In genomic region chr17:63927464-63928171, GRCh38 we compare ENCODE assay signal across 19 cellular contexts. TPM values are rescaled to one million over a fixed set of nuclear protein-coding genes. Genes with fewer than 3 reads are reported as not detected.
DNase-seq lines count a peak whose midpoint lies in the region; ATAC-seq and TF ChIP-seq lines count a peak whose summit lies in the region.
"Had no signal": no experiment of that assay in that cellular context is flagged by ENCODE, and none has a peak within 500 bp of the region (broad histone marks: within the 10 kb centered on the region; RNA-seq: fewer than 3 reads in every experiment).

No MANE protein-coding gene starts in this region.

- peaks cover 20% of the 10 kb centered on the region for H3K4me1 ChIP-seq in lower lobe of right lung
- peaks cover 16% of the 10 kb centered on the region for H3K4me1 ChIP-seq in CD8-positive, alpha-beta T cell (ENCODE audit: insufficient read depth, low read length)
- H3K4me1 ChIP-seq: pancreas had no signal

- peaks cover 14% of the 10 kb centered on the region for H3K36me3 Mint-ChIP-seq in CD8-positive, alpha-beta T cell
- peaks cover 7% of the 10 kb centered on the region for H3K36me3 Mint-ChIP-seq in activated naive CD4-positive, alpha-beta T cell treated with anti-CD3 and anti-CD28 coated beads for 36 hours (ENCODE audit: low read depth)

- no peaks in the 10 kb centered on the region for H3K9me3 ChIP-seq in lower lobe of right lung
- H3K9me3 ChIP-seq in CD8-positive, alpha-beta T cell (ENCODE audit: low read length): no peaks in the 10 kb centered on the region
- H3K9me3 ChIP-seq: heart left ventricle, pancreas had no signal

- no peaks in the 10 kb centered on the region for H3K9me3 Mint-ChIP-seq in CD8-positive, alpha-beta T cell
- H3K9me3 Mint-ChIP-seq in activated naive CD4-positive, alpha-beta T cell treated with anti-CD3 and anti-CD28 coated beads for 36 hours: no peaks in the 10 kb centered on the region
- H3K9me3 Mint-ChIP-seq: activated T-cell treated with anti-CD3 and anti-CD28 coated beads, Interleukin-2, amount 50 U/mL, for 4 hours; CD14-positive monocyte had no signal

- no peak for TF ChIP-seq EP300 in Ishikawa (IDR thresholded peaks at IDR 0.05; ENCODE audit: borderline replicate concordance)

- POLR2A ChIA-PET in CD8-positive, alpha-beta T cell (lab: Charles Lee): interaction anchor here (1.1 to 1.8 kb wide), 2 partner anchors 8 to 79 kb away, joined by 4 to 6 read pairs; no protein-coding TSS in a partner anchor

- H3K27me3 ChIP-seq in lower lobe of right lung (ENCODE audit: low read depth): no peaks in the 10 kb centered on the region
- H3K27me3 ChIP-seq in CD8-positive, alpha-beta T cell (ENCODE audit: insufficient read depth, low read length): no peaks in the 10 kb centered on the region
- H3K27me3 ChIP-seq: heart left ventricle, pancreas had no signal

- no peak for ATAC-seq in GM18505 (IDR thresholded peaks at IDR 0.05; ENCODE audit: unreplicated experiment)
- ATAC-seq in lower lobe of right lung: no peak
- ATAC-seq in CD8-positive, alpha-beta T cell: no peak
- ATAC-seq: activated T-cell treated with anti-CD3 and anti-CD28 coated beads, Interleukin-2, amount 50 U/mL, for 4 hours; heart left ventricle; pancreas had no signal

- intact Hi-C loops in lower lobe of right lung (cut with DNase I): no loop called here
- intact Hi-C loops in CD8-positive, alpha-beta T cell (cut with DNase I, micrococcal nuclease): no loop called here
- intact Hi-C loops in activated naive CD4-positive, alpha-beta T cell treated with anti-CD3 and anti-CD28 coated beads for 36 hours (cut with micrococcal nuclease): no loop called here

- H3K27ac ChIP-seq in lower lobe of right lung: no peak overlapping the region
- no peak overlapping the region for H3K27ac ChIP-seq in CD8-positive, alpha-beta T cell (ENCODE audit: low read depth, low read length)
- H3K27ac ChIP-seq: epithelial cell of prostate, heart left ventricle, pancreas had no signal

- no peak for TF ChIP-seq CTCF in lower lobe of right lung (IDR thresholded peaks at IDR 0.05)
- TF ChIP-seq CTCF in CD8-positive, alpha-beta T cell (IDR thresholded peaks at IDR 0.05): no peak

- DNase-seq in lower lobe of right lung (peak; percentile 14), NCI-H1105 treated with DMSO at 0.1 percent for 48 hours (lab: John Stamatoyannopoulos, UW) (no peak)
- DNase-seq in CD8-positive, alpha-beta T cell: no peak
- no peak for DNase-seq in activated naive CD4-positive, alpha-beta T cell treated with anti-CD3 and anti-CD28 coated beads for 36 hours
- DNase-seq: activated CD4-positive, alpha-beta T cell treated with anti-CD3 and anti-CD28 coated beads, Interleukin-2, amount 50 U/mL, for 1 hour; activated T-cell treated with anti-CD3 and anti-CD28 coated beads, Interleukin-2, amount 50 U/mL, for 4 hours; NCI-H2029; NCI-H524 treated with DMSO at 0.1 percent for 48 hours; T-helper 9 cell had no signal

- H3K27me3 Mint-ChIP-seq in CD8-positive, alpha-beta T cell (ENCODE audit: low read depth): no peaks in the 10 kb centered on the region
- H3K27me3 Mint-ChIP-seq in activated naive CD4-positive, alpha-beta T cell treated with anti-CD3 and anti-CD28 coated beads for 36 hours (ENCODE audit: low read depth): no peaks in the 10 kb centered on the region

- no peak overlapping the region for H3K27ac Mint-ChIP-seq in CD8-positive, alpha-beta T cell
- no peak overlapping the region for H3K27ac Mint-ChIP-seq in activated naive CD4-positive, alpha-beta T cell treated with anti-CD3 and anti-CD28 coated beads for 36 hours

- no peak overlapping the region for H3K4me3 ChIP-seq in lower lobe of right lung
- H3K4me3 ChIP-seq in CD8-positive, alpha-beta T cell (ENCODE audit: low read depth, low read length): no peak overlapping the region
- H3K4me3 ChIP-seq: heart left ventricle, pancreas, smooth muscle cell had no signal

- CTCF ChIA-PET in CD8-positive, alpha-beta T cell (lab: Charles Lee): interaction anchor here (1.0 to 7.3 kb wide), 5 partner anchors 9 to 101 kb away, joined by 3 to 56 read pairs (median 4); partner anchors contain the start of gene GH1
- CTCF ChIA-PET in activated naive CD4-positive, alpha-beta T cell treated with anti-CD3 and anti-CD28 coated beads for 36 hours (lab: Charles Lee): interaction anchor here (1.1 to 5.5 kb wide), 5 partner anchors 9 to 98 kb away, joined by 3 to 50 read pairs (median 7); partner anchors contain the start of gene GH1

- H3K4me3 Mint-ChIP-seq in CD8-positive, alpha-beta T cell: no peak overlapping the region
- no peak overlapping the region for H3K4me3 Mint-ChIP-seq in activated naive CD4-positive, alpha-beta T cell treated with anti-CD3 and anti-CD28 coated beads for 36 hours
- H3K4me3 Mint-ChIP-seq: activated T-cell treated with anti-CD3 and anti-CD28 coated beads, Interleukin-2, amount 50 U/mL, for 4 hours had no signal

- TF ChIP-seq RAD21 in Ishikawa (IDR thresholded peaks at IDR 0.05; ENCODE audit: low read depth): no peak

- no peaks in the 10 kb centered on the region for H3K36me3 ChIP-seq in lower lobe of right lung
- H3K36me3 ChIP-seq in CD8-positive, alpha-beta T cell (ENCODE audit: insufficient read depth, low read length): no peaks in the 10 kb centered on the region
- H3K36me3 ChIP-seq: heart left ventricle, pancreas had no signal

- peak; percentile 33 for TF ChIP-seq POLR2A in GM18505 (IDR thresholded peaks at IDR 0.05; ENCODE audit: borderline replicate concordance, extremely low read depth, insufficient read depth, insufficient read length)

- peaks cover 19% of the 10 kb centered on the region for H3K4me1 Mint-ChIP-seq in CD8-positive, alpha-beta T cell (ENCODE audit: low read depth)
- H3K4me1 Mint-ChIP-seq in activated naive CD4-positive, alpha-beta T cell treated with anti-CD3 and anti-CD28 coated beads for 36 hours (ENCODE audit: low read depth): peaks cover 14% of the 10 kb centered on the region

TF ChIP-seq in Ishikawa, 13 proteins besides CTCF, POLR2A, EP300 and RAD21:
- TF ChIP-seq, protein P1, sequence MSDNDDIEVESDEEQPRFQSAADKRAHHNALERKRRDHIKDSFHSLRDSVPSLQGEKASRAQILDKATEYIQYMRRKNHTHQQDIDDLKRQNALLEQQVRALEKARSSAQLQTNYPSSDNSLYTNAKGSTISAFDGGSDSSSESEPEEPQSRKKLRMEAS (IDR thresholded peaks at IDR 0.05): 0 out of 2 replicates have a peak, but pooled peaks have one; percentile 22
- no peak for TF ChIP-seq TEAD4 (IDR thresholded peaks at IDR 0.05)

RNA-seq across cellular contexts. Expression of gene CD79B, which starts 4.5 kb away (rescaled TPM):
- 4.7 TPM for total RNA-seq in lower lobe of right lung
- 1 to 10 TPM; 2.9 to 3.2 TPM for total RNA-seq in CD8-positive, alpha-beta T cell
- total RNA-seq in activated naive CD4-positive, alpha-beta T cell treated with anti-CD3 and anti-CD28 coated beads for 36 hours: 10 to 100 TPM; 24.2 to 24.3 TPM
- total RNA-seq: cerebellum, kidney epithelial cell, smooth muscle cell had no signal

RNA-seq across cellular contexts. Expression of gene GH1, which starts 9.0 kb away (rescaled TPM):
- total RNA-seq in lower lobe of right lung: not detected
- not detected for total RNA-seq in CD8-positive, alpha-beta T cell
- not detected for total RNA-seq in activated naive CD4-positive, alpha-beta T cell treated with anti-CD3 and anti-CD28 coated beads for 36 hours
- total RNA-seq: activated T-cell treated with anti-CD3 and anti-CD28 coated beads, Interleukin-2, amount 50 U/mL, for 4 hours; cerebellum; heart left ventricle; kidney epithelial cell; mucosa of gallbladder; pancreas; smooth muscle cell had no signal

RNA-seq across cellular contexts. Expression of gene CSHL1, which starts 16.6 kb away (rescaled TPM):
- total RNA-seq in lower lobe of right lung: not detected
- total RNA-seq in CD8-positive, alpha-beta T cell: not detected
- total RNA-seq in activated naive CD4-positive, alpha-beta T cell treated with anti-CD3 and anti-CD28 coated beads for 36 hours: not detected
- total RNA-seq: activated T-cell treated with anti-CD3 and anti-CD28 coated beads, Interleukin-2, amount 50 U/mL, for 4 hours; cerebellum; heart left ventricle; kidney epithelial cell; mucosa of gallbladder; pancreas; smooth muscle cell had no signal

RNA-seq across cellular contexts. Expression of gene CSH1, which starts 31.2 kb away (rescaled TPM):
- not detected for total RNA-seq in lower lobe of right lung
- total RNA-seq in CD8-positive, alpha-beta T cell: not detected
- not detected for total RNA-seq in activated naive CD4-positive, alpha-beta T cell treated with anti-CD3 and anti-CD28 coated beads for 36 hours
- total RNA-seq: activated T-cell treated with anti-CD3 and anti-CD28 coated beads, Interleukin-2, amount 50 U/mL, for 4 hours; heart left ventricle; kidney epithelial cell; mucosa of gallbladder; pancreas; smooth muscle cell had no signal

RNA-seq across cellular contexts. Expression of gene SCN4A, which starts 45.1 kb away (rescaled TPM):
- 0.18 TPM for total RNA-seq in lower lobe of right lung
- total RNA-seq in CD8-positive, alpha-beta T cell: under 1 TPM in 1 of 2 experiments, not detected in 1; 0.14 TPM
- total RNA-seq in activated naive CD4-positive, alpha-beta T cell treated with anti-CD3 and anti-CD28 coated beads for 36 hours: under 1 TPM; 0.10 to 0.47 TPM
